ENCODE assay signal across 8 cellular contexts in the genomic region with DNA sequence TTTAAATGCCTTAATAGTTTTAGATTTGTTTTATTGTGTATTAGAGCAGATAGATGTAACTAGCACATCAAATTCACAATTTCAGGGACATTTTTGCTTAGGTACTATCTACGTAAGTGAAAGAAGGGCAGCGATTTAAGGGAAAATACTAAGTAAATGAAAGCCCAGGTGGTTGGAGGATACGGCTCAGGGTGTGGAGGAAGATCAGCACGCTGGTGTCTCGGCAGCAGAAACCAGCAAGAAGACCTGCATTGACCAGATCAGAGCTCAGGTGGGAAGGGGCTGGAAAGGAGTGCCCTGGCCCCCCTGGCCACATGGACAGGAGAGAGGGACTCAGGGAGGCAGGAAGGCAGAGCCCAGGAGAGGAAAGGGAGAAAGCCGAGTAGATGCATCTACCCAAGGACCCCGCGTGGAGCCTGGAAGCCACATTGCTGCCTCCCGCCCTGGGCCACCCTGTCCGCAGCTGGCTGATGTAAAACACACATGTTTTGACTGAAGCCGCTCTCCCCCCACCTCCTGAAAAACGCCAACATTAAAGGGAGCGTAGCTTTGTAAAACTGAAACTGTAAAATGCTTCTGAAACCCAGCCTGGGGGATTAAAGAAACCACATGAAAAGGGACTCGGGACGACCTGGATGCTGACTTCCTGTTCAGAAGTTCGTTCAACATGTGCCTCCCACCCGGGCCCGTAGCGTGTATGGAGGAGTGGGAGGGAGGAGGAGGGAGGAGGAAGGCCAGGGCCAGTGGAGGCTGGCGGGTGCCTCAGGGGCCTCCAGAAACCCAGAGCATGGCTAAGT.
DNase-seq lines count a peak whose midpoint lies in the region; ATAC-seq and TF ChIP-seq lines count a peak whose summit lies in the region.

No MANE protein-coding gene starts in this region.

- H3K4me3 ChIP-seq in GM12865 (ENCODE audit: low read depth, low read length): no peak overlapping the region

- DNase-seq in GM12865 (ENCODE audit: low read depth) (peak; percentile 88), left lobe of liver (ENCODE audit: low spot score) (no peak), anterior cingulate cortex (lab: John Stamatoyannopoulos, UW) (no peak)
- DNase-seq in activated CD8-positive, alpha-beta memory T cell treated with anti-CD3 and anti-CD28 coated beads for 48 hours (ENCODE audit: low read depth in 2 of 3, low spot score in 2 of 3): peak in 2 of 3 experiments; percentile 42 to 52
- DNase-seq in stimulated activated CD4-positive, alpha-beta T cell treated with anti-CD3 and anti-CD28 coated beads, Interleukin-12 subunit alpha, Interleukin-12 subunit beta, amount 100 ng/mL, for 4 hours: peak; percentile 53

- TF ChIP-seq CTCF in GM12865 (IDR thresholded peaks at IDR 0.05; ENCODE audit: insufficient read depth, low read depth, low read length, missing control alignments): no peak

- ATAC-seq in HG02870 (IDR thresholded peaks at IDR 0.05; ENCODE audit: unreplicated experiment): peak; percentile 63
- no peak for ATAC-seq in left lobe of liver
- no peak for ATAC-seq in HG03521 (IDR thresholded peaks at IDR 0.05; ENCODE audit: unreplicated experiment)
- ATAC-seq in HG03457 (IDR thresholded peaks at IDR 0.05; ENCODE audit: unreplicated experiment): no peak

Comparison
In these comparisons a context has a peak if more than half of its experiments do, and no peak if none do; other contexts are left out.
1. DNase-seq: peak in GM12865 (single experiment), activated CD8-positive, alpha-beta memory T cell treated with anti-CD3 and anti-CD28 coated beads for 48 hours (2 of 3) and stimulated activated CD4-positive, alpha-beta T cell treated with anti-CD3 and anti-CD28 coated beads, Interleukin-12 subunit alpha, Interleukin-12 subunit beta, amount 100 ng/mL, for 4 hours (single experiment); none in left lobe of liver (single experiment) and anterior cingulate cortex (0 of 58).